Comparison of ENCODE assay signal across 1 cellular context in genomic region chr1:26417111-26417510, GRCh38.
TF ChIP-seq lines count a peak whose summit lies in the region.

No MANE protein-coding gene starts in this region.

TF ChIP-seq in HCT116, 20 proteins besides CTCF, POLR2A, EP300 and RAD21 (continued from another document):
- TF ChIP-seq, protein P1, sequence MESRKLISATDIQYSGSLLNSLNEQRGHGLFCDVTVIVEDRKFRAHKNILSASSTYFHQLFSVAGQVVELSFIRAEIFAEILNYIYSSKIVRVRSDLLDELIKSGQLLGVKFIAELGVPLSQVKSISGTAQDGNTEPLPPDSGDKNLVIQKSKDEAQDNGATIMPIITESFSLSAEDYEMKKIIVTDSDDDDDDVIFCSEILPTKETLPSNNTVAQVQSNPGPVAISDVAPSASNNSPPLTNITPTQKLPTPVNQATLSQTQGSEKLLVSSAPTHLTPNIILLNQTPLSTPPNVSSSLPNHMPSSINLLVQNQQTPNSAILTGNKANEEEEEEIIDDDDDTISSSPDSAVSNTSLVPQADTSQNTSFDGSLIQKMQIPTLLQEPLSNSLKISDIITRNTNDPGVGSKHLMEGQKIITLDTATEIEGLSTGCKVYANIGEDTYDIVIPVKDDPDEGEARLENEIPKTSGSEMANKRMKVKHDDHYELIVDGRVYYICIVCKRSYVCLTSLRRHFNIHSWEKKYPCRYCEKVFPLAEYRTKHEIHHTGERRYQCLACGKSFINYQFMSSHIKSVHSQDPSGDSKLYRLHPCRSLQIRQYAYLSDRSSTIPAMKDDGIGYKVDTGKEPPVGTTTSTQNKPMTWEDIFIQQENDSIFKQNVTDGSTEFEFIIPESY (IDR thresholded peaks at IDR 0.05; ENCODE audit: extremely low read depth, insufficient replicate concordance, low read length): no peak
- TF ChIP-seq EZH2 (IDR thresholded peaks at IDR 0.05): no peak
- TF ChIP-seq ZFX (IDR thresholded peaks at IDR 0.05): no peak
- no peak for TF ChIP-seq SP1 (IDR thresholded peaks at IDR 0.05; ENCODE audit: low read depth)
